ENCODE assay signal across 6 cellular contexts in the genomic region with DNA sequence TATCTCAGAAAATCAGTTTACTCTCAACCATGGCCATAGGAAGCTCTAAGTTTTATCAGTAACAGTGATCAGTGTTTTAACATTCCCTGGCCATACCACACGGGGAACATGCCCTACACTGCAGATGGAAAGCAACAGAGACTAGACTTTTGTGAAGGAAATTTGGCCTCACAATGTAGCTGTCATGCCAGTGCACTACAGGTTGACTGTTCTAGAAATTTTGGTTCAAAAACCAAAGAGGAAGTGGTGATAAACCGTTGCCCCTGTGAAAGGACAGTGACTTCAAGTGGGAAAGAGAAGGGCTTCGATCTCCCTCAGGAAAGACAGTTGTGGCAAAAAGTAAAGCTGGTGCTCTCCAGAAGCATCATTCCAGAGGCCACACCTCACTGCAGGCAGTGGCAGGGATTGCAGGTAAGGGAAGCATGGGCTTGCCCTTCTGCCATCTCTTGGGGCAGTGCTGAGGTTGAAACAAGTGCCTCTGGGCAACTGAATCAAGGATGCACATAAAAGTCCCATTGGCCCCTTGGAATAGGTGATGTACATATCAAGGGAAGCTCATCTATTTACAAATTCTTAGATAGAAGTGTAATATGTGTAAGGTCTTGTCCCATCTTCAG.
DNase-seq lines count a peak whose midpoint lies in the region; ATAC-seq and TF ChIP-seq lines count a peak whose summit lies in the region.
"Not testable (repeated sequence)": the region's sequence is repeated elsewhere in the genome, so short reads cannot be mapped to it uniquely, and the experiment has no call there.

No MANE protein-coding gene starts in this region.

- H3K27ac Mint-ChIP-seq in activated CD8-positive, alpha-beta T cell treated with anti-CD3 and anti-CD28 coated beads, Interleukin-2, amount 10 ng/mL, durations not matched to agents 7 days and 5 days; activated naive CD8-positive, alpha-beta T cell treated with anti-CD3 and anti-CD28 coated beads, Interleukin-2, amount 10 ng/mL, durations not matched to agents 7 days and 5 days: not testable (repeated sequence)

- H3K27me3 ChIP-seq in DND-41 (ENCODE audit: insufficient read depth, low read length, poor library complexity); HCT116 (ENCODE audit: insufficient read depth, low read length); RWPE2 (ENCODE audit: insufficient read depth, poor library complexity, severe bottlenecking); foreskin keratinocyte: not testable (repeated sequence)

- not testable (repeated sequence) for H3K4me3 Mint-ChIP-seq in activated CD8-positive, alpha-beta T cell treated with anti-CD3 and anti-CD28 coated beads, Interleukin-2, amount 10 ng/mL, durations not matched to agents 7 days and 5 days; activated naive CD8-positive, alpha-beta T cell treated with anti-CD3 and anti-CD28 coated beads, Interleukin-2, amount 10 ng/mL, durations not matched to agents 7 days and 5 days

- not testable (repeated sequence) for BruUV-seq in HCT116 (replicated peaks; lab: Mats Ljungman, UMichigan)

- H3K9me3 Mint-ChIP-seq in activated CD8-positive, alpha-beta T cell treated with anti-CD3 and anti-CD28 coated beads, Interleukin-2, amount 10 ng/mL, durations not matched to agents 7 days and 5 days (ENCODE audit: insufficient read depth); activated naive CD8-positive, alpha-beta T cell treated with anti-CD3 and anti-CD28 coated beads, Interleukin-2, amount 10 ng/mL, durations not matched to agents 7 days and 5 days: not testable (repeated sequence)

- intact Hi-C loops in HCT116 (cut with micrococcal nuclease): not testable (repeated sequence)

- not testable (repeated sequence) for H4K20me1 ChIP-seq in DND-41 (ENCODE audit: insufficient read depth, low read length); HCT116 (ENCODE audit: insufficient read depth)

- not testable (repeated sequence) for H3K9ac ChIP-seq in DND-41 (ENCODE audit: low read depth, low read length); HCT116 (ENCODE audit: low read length)

- peak; percentile 85 for ATAC-seq in DND-41 (ENCODE audit: insufficient read depth, low read depth)
- peak; percentile 82 for ATAC-seq in HCT116
- ATAC-seq in RWPE2 (ENCODE audit: low read depth): peak; percentile 54; the same call in 2 of the 3 replicates
- ATAC-seq in activated CD8-positive, alpha-beta T cell treated with anti-CD3 and anti-CD28 coated beads, Interleukin-2, amount 10 ng/mL, durations not matched to agents 7 days and 5 days: peak; percentile 55
- peak; percentile 45 for ATAC-seq in activated naive CD8-positive, alpha-beta T cell treated with anti-CD3 and anti-CD28 coated beads, Interleukin-2, amount 10 ng/mL, durations not matched to agents 7 days and 5 days (ENCODE audit: low read depth)
- peak; percentile 39 for ATAC-seq in foreskin keratinocyte

- not testable (repeated sequence) for H3K27ac ChIP-seq in DND-41 (ENCODE audit: low read length); HCT116 (ENCODE audit: low read depth, low read length); RWPE2 (ENCODE audit: poor library complexity, severe bottlenecking); foreskin keratinocyte

- CTCF ChIA-PET in HCT116 (lab: Charles Lee); activated CD8-positive, alpha-beta T cell treated with anti-CD3 and anti-CD28 coated beads, Interleukin-2, amount 10 ng/mL, durations not matched to agents 7 days and 5 days (lab: Charles Lee): not testable (repeated sequence)

- not testable (repeated sequence) for H3K4me1 Mint-ChIP-seq in activated CD8-positive, alpha-beta T cell treated with anti-CD3 and anti-CD28 coated beads, Interleukin-2, amount 10 ng/mL, durations not matched to agents 7 days and 5 days (ENCODE audit: low read depth); activated naive CD8-positive, alpha-beta T cell treated with anti-CD3 and anti-CD28 coated beads, Interleukin-2, amount 10 ng/mL, durations not matched to agents 7 days and 5 days

- H3K27me3 Mint-ChIP-seq in activated CD8-positive, alpha-beta T cell treated with anti-CD3 and anti-CD28 coated beads, Interleukin-2, amount 10 ng/mL, durations not matched to agents 7 days and 5 days (ENCODE audit: low read depth); activated naive CD8-positive, alpha-beta T cell treated with anti-CD3 and anti-CD28 coated beads, Interleukin-2, amount 10 ng/mL, durations not matched to agents 7 days and 5 days: not testable (repeated sequence)

- TF ChIP-seq CTCF in DND-41 (IDR thresholded peaks at IDR 0.05; ENCODE audit: borderline replicate concordance, extremely low read depth, low read length, poor library complexity, severe bottlenecking); HCT116 (IDR thresholded peaks at IDR 0.05 in 2 of 3, conservative IDR thresholded peaks at IDR 0.05 in 1 of 3; ENCODE audit: borderline replicate concordance in 1 of 3, insufficient read depth in 1 of 3, low read depth in 2 of 3, low read length in 2 of 3); RWPE2 (IDR thresholded peaks at IDR 0.05; ENCODE audit: poor library complexity, severe bottlenecking); foreskin keratinocyte (conservative IDR thresholded peaks at IDR 0.05): not testable (repeated sequence)

- RAD21 ChIA-PET in HCT116 (lab: Charles Lee; ENCODE audit: low non-redundant PET in 1 of 2, low total read pairs in 2 of 2, uncharacterized antibody in 2 of 2, unreplicated experiment in 2 of 2): not testable (repeated sequence)

- H3K4me1 ChIP-seq in DND-41 (ENCODE audit: insufficient read depth, low read length); HCT116 (ENCODE audit: control insufficient read depth in 1 of 2, insufficient read depth in 2 of 2, low read length in 2 of 2); RWPE2 (ENCODE audit: insufficient read depth, poor library complexity, severe bottlenecking); foreskin keratinocyte: not testable (repeated sequence)

- not testable (repeated sequence) for H3K9me3 ChIP-seq in DND-41 (ENCODE audit: insufficient read depth, low read length, severe bottlenecking); HCT116 (ENCODE audit: control insufficient read depth in 1 of 2, insufficient read depth in 1 of 2, low read depth in 1 of 2, low read length in 2 of 2); RWPE2 (ENCODE audit: severe bottlenecking)

- H3K36me3 ChIP-seq in DND-41 (ENCODE audit: insufficient read depth, low read length); HCT116 (ENCODE audit: control insufficient read depth in 1 of 2, insufficient read depth in 2 of 2, low read length in 2 of 2); RWPE2 (ENCODE audit: low read depth): not testable (repeated sequence)

- POLR2A ChIA-PET in HCT116 (lab: Charles Lee); activated CD8-positive, alpha-beta T cell treated with anti-CD3 and anti-CD28 coated beads, Interleukin-2, amount 10 ng/mL, durations not matched to agents 7 days and 5 days (lab: Charles Lee); activated naive CD8-positive, alpha-beta T cell treated with anti-CD3 and anti-CD28 coated beads, Interleukin-2, amount 10 ng/mL, durations not matched to agents 7 days and 5 days (lab: Charles Lee): not testable (repeated sequence)

- TF ChIP-seq RAD21 in HCT116 (IDR thresholded peaks at IDR 0.05; ENCODE audit: low read depth): not testable (repeated sequence)

- TF ChIP-seq POLR2A in HCT116 (IDR thresholded peaks at IDR 0.05; ENCODE audit: borderline replicate concordance, extremely low read depth, insufficient read depth, insufficient read length): not testable (repeated sequence)

- not testable (repeated sequence) for H3K4me3 ChIP-seq in DND-41 (ENCODE audit: low read depth in 1 of 2, low read length in 2 of 2); HCT116 (replicated peaks in 1 of 2; ENCODE audit: low read depth in 1 of 2, low read length in 2 of 2); RWPE2 (ENCODE audit: severe bottlenecking)

- H3K36me3 Mint-ChIP-seq in activated CD8-positive, alpha-beta T cell treated with anti-CD3 and anti-CD28 coated beads, Interleukin-2, amount 10 ng/mL, durations not matched to agents 7 days and 5 days (ENCODE audit: low read depth); activated naive CD8-positive, alpha-beta T cell treated with anti-CD3 and anti-CD28 coated beads, Interleukin-2, amount 10 ng/mL, durations not matched to agents 7 days and 5 days: not testable (repeated sequence)

- DNase-seq in DND-41: peak; percentile 30
- not testable (repeated sequence) for DNase-seq in HCT116 (ENCODE audit: low read depth, low spot score); RWPE2 (ENCODE audit: low spot score); activated CD8-positive, alpha-beta T cell treated with anti-CD3 and anti-CD28 coated beads, Interleukin-2, amount 10 ng/mL, durations not matched to agents 7 days and 5 days; activated naive CD8-positive, alpha-beta T cell treated with anti-CD3 and anti-CD28 coated beads, Interleukin-2, amount 10 ng/mL, durations not matched to agents 7 days and 5 days; foreskin keratinocyte

- not testable (repeated sequence) for H3K9me2 ChIP-seq in HCT116 (ENCODE audit: insufficient read depth)

- not testable (repeated sequence) for H3K4me2 ChIP-seq in DND-41 (ENCODE audit: insufficient read depth, low read length); HCT116 (ENCODE audit: low read length)

- H2AFZ ChIP-seq in DND-41 (ENCODE audit: low read depth, low read length); HCT116 (ENCODE audit: low read depth, low read length, poor library complexity, severe bottlenecking): not testable (repeated sequence)

- not testable (repeated sequence) for H3K79me2 ChIP-seq in DND-41 (ENCODE audit: insufficient read depth, low read length); HCT116 (ENCODE audit: insufficient read depth, low read length)
